ENCODE assay signal across 22 cellular contexts in genomic region chr5:74237746-74238145, GRCh38.
"Had no signal": no experiment of that assay in that cellular context is flagged by ENCODE, and none has a peak within 500 bp of the region (broad histone marks: within the 10 kb centered on the region; RNA-seq: fewer than 3 reads in every experiment).

No MANE protein-coding gene starts in this region.

- H3K4me1 ChIP-seq: esophagus muscularis mucosa, tibial artery, uterus had no signal

- H3K4me3 ChIP-seq: coronary artery, esophagus muscularis mucosa, gastrocnemius medialis, heart right ventricle, left ventricle myocardium inferior, lower lobe of right lung, pancreas, smooth muscle cell, tibial artery, upper lobe of left lung, uterus had no signal

- DNase-seq: effector CD4-positive, alpha-beta T cell; endodermal cell; gastrocnemius medialis; heart right ventricle; islet precursor cell; left ventricle myocardium inferior; lower lobe of right lung; mesenchymal stem cell; midbrain; naive B cell; occipital lobe; pancreas; right cardiac atrium; stimulated activated CD4-positive, alpha-beta T cell treated with anti-CD3 and anti-CD28 coated beads, Interleukin-4, amount 100 ng/mL, for 1 hour; stimulated activated CD8-positive, alpha-beta memory T cell treated with anti-CD3 and anti-CD28 coated beads, Interleukin-4, amount 100 ng/mL, for 48 hours; tibial artery; upper lobe of left lung; uterus had no signal

- H3K9me3 ChIP-seq: esophagus muscularis mucosa, gastrocnemius medialis, heart right ventricle, left ventricle myocardium inferior, lower lobe of right lung, pancreas, tibial artery, upper lobe of left lung, uterus had no signal

- ATAC-seq: heart right ventricle; lower lobe of right lung; pancreas; right cardiac atrium; stimulated activated effector memory CD8-positive, alpha-beta T cell treated with anti-CD3 and anti-CD28 coated beads, Interleukin-12 subunit alpha, Interleukin-12 subunit beta, amount 100 ng/mL, for 72 hours had no signal

- H3K36me3 ChIP-seq: esophagus muscularis mucosa, gastrocnemius medialis, heart right ventricle, left ventricle myocardium inferior, lower lobe of right lung, pancreas, tibial artery, upper lobe of left lung, uterus had no signal
